In genomic region chr20:62663484-62664315, GRCh38 we compare ENCODE assay signal across 18 cellular contexts. TPM values are rescaled to one million over a fixed set of nuclear protein-coding genes. Genes with fewer than 3 reads are reported as not detected.
A peak's percentile ranks its signal among the peaks of the same experiment; 100 is the strongest.
DNase-seq lines count a peak whose midpoint lies in the region; ATAC-seq and TF ChIP-seq lines count a peak whose summit lies in the region.
"Had no signal": no experiment of that assay in that cellular context is flagged by ENCODE, and none has a peak within 500 bp of the region (broad histone marks: within the 10 kb centered on the region; RNA-seq: fewer than 3 reads in every experiment).

No MANE protein-coding gene starts in this region.

- H3K27ac Mint-ChIP-seq in CD4-positive, CD25-positive, alpha-beta regulatory T cell = peak overlapping the region in 2 of 3 donors; percentile 26 to 69
- peak overlapping the region; percentile 80; the same call in 1 of the 2 replicates for H3K27ac Mint-ChIP-seq in GM23338
- peak overlapping the region; percentile 63; the same call in 1 of the 2 replicates for H3K27ac Mint-ChIP-seq in WTC11
- peak overlapping the region; percentile 84 for H3K27ac Mint-ChIP-seq in neural crest cell (ENCODE audit: unreplicated experiment)
- H3K27ac Mint-ChIP-seq: CD4-positive, alpha-beta memory T cell had no signal

- no peaks in the 10 kb centered on the region for H3K36me3 Mint-ChIP-seq in CD4-positive, CD25-positive, alpha-beta regulatory T cell
- H3K36me3 Mint-ChIP-seq in GM23338 (ENCODE audit: low read depth) = no peaks in the 10 kb centered on the region; the same call in 2 of the 3 replicates
- no peaks in the 10 kb centered on the region for H3K36me3 Mint-ChIP-seq in WTC11
- no peaks in the 10 kb centered on the region for H3K36me3 Mint-ChIP-seq in neural crest cell (ENCODE audit: low read depth)
- H3K36me3 Mint-ChIP-seq: CD4-positive, alpha-beta memory T cell had no signal

- ATAC-seq in CD4-positive, CD25-positive, alpha-beta regulatory T cell (ENCODE audit: low read depth in 2 of 2) = no peak
- ATAC-seq in GM23338 (no peak), WTC11 (no peak)

- no peaks in the 10 kb centered on the region; the same call in 1 of the 2 replicates for H4K20me1 ChIP-seq in GM23338 (replicated peaks; ENCODE audit: insufficient read depth)

- DNase-seq in CD4-positive, CD25-positive, alpha-beta regulatory T cell = no peak
- no peak for DNase-seq in GM23338 (ENCODE audit: low spot score)
- DNase-seq in WTC11 (ENCODE audit: low spot score) = no peak
- no peak for DNase-seq in neural crest cell (ENCODE audit: low read depth, low spot score)
- no peak for DNase-seq in DMS 273 (lab: John Stamatoyannopoulos, UW; ENCODE audit: unreplicated experiment)
- DNase-seq in NCI-H774 (lab: John Stamatoyannopoulos, UW) = no peak
- DNase-seq in RPMI8226 = no peak
- DNase-seq: Caco-2; CD4-positive, alpha-beta memory T cell; IMR-90; NCI-H1105 treated with DMSO at 0.1 percent for 48 hours; NCI-H1694; NCI-H2081; NCI-H2171 treated with DMSO at 0.1 percent for 48 hours; NCI-H524 treated with DMSO at 0.1 percent for 48 hours; OCI-M1; SHP77 had no signal

- no peaks in the 10 kb centered on the region for H3K9me3 ChIP-seq in CD4-positive, CD25-positive, alpha-beta regulatory T cell (ENCODE audit: control insufficient read depth in 2 of 2, low read length in 2 of 2)
- H3K9me3 ChIP-seq: Caco-2 had no signal

- TF ChIP-seq CTCF in GM23338 (conservative IDR thresholded peaks at IDR 0.05; ENCODE audit: low read depth in 2 of 2) = no peak
- TF ChIP-seq CTCF in WTC11 (IDR thresholded peaks at IDR 0.05) = no peak
- TF ChIP-seq CTCF in neural crest cell (conservative IDR thresholded peaks at IDR 0.05) = no peak

- no peaks in the 10 kb centered on the region for H3K27me3 Mint-ChIP-seq in CD4-positive, CD25-positive, alpha-beta regulatory T cell
- H3K27me3 Mint-ChIP-seq in GM23338 (ENCODE audit: insufficient read depth, low read depth, poor library complexity) = peaks cover 5% of the 10 kb centered on the region
- H3K27me3 Mint-ChIP-seq in WTC11 (ENCODE audit: low read depth) = no peaks in the 10 kb centered on the region
- no peaks in the 10 kb centered on the region for H3K27me3 Mint-ChIP-seq in neural crest cell (ENCODE audit: low read depth)
- H3K27me3 Mint-ChIP-seq: CD4-positive, alpha-beta memory T cell had no signal

- no peaks in the 10 kb centered on the region for H3K36me3 ChIP-seq in CD4-positive, CD25-positive, alpha-beta regulatory T cell (ENCODE audit: control insufficient read depth, insufficient read depth, low read length)
- no peaks in the 10 kb centered on the region; the same call in 1 of the 2 replicates for H3K36me3 ChIP-seq in GM23338 (ENCODE audit: insufficient read depth)

- no peak overlapping the region for H3K4me3 Mint-ChIP-seq in CD4-positive, CD25-positive, alpha-beta regulatory T cell
- H3K4me3 Mint-ChIP-seq in GM23338 = no peak overlapping the region
- no peak overlapping the region for H3K4me3 Mint-ChIP-seq in WTC11
- H3K4me3 Mint-ChIP-seq in neural crest cell = no peak overlapping the region
- H3K4me3 Mint-ChIP-seq: CD4-positive, alpha-beta memory T cell had no signal

- CTCF ChIA-PET in WTC11 (lab: Charles Lee) = interaction anchor here (1.1 to 2.1 kb wide), 3 partner anchors 11 to 128 kb away, joined by 3 to 7 read pairs (median 6); partner anchors contain the start of gene SLCO4A1

- no peak overlapping the region for H3K4me3 ChIP-seq in CD4-positive, CD25-positive, alpha-beta regulatory T cell (ENCODE audit: low read depth, low read length)
- H3K4me3 ChIP-seq in GM23338 = no peak overlapping the region

- no peaks in the 10 kb centered on the region for H3K9me2 ChIP-seq in GM23338 (ENCODE audit: insufficient read depth)

- H3K4me1 ChIP-seq in CD4-positive, CD25-positive, alpha-beta regulatory T cell (ENCODE audit: control insufficient read depth, insufficient read depth, low read length, poor library complexity, severe bottlenecking) = no peaks in the 10 kb centered on the region
- H3K4me1 ChIP-seq in GM23338 (ENCODE audit: insufficient read depth) = no peaks in the 10 kb centered on the region
- H3K4me1 ChIP-seq: Caco-2 had no signal

- no peak overlapping the region for H2AFZ ChIP-seq in GM23338

- peaks cover 0 to 9% (median 4%) of the 10 kb centered on the region in 4 donors for H3K4me1 Mint-ChIP-seq in CD4-positive, CD25-positive, alpha-beta regulatory T cell
- peaks cover 10% of the 10 kb centered on the region for H3K4me1 Mint-ChIP-seq in GM23338
- peaks cover 5% of the 10 kb centered on the region for H3K4me1 Mint-ChIP-seq in WTC11
- peaks cover 41% of the 10 kb centered on the region for H3K4me1 Mint-ChIP-seq in neural crest cell

- H3K79me2 ChIP-seq in GM23338 (replicated peaks; ENCODE audit: insufficient read depth) = no peaks in the 10 kb centered on the region

- H3K27ac ChIP-seq in CD4-positive, CD25-positive, alpha-beta regulatory T cell (ENCODE audit: insufficient read depth, low read length, poor library complexity, severe bottlenecking) = no peak overlapping the region
- H3K27ac ChIP-seq in GM23338 (ENCODE audit: low read depth) = no peak overlapping the region

- H3K4me2 ChIP-seq in GM23338 = no peak overlapping the region

- no peaks in the 10 kb centered on the region for H3F3A ChIP-seq in GM23338 (replicated peaks; ENCODE audit: low read depth)

- H3K9me3 Mint-ChIP-seq in CD4-positive, CD25-positive, alpha-beta regulatory T cell = no peaks in the 10 kb centered on the region
- H3K9me3 Mint-ChIP-seq in GM23338 = peaks cover 2% of the 10 kb centered on the region; the same call in 1 of the 3 replicates
- H3K9me3 Mint-ChIP-seq in WTC11 = no peaks in the 10 kb centered on the region
- no peaks in the 10 kb centered on the region for H3K9me3 Mint-ChIP-seq in neural crest cell

- POLR2A ChIA-PET in WTC11 (lab: Charles Lee) = no interaction called here

- no peaks in the 10 kb centered on the region for H3K27me3 ChIP-seq in CD4-positive, CD25-positive, alpha-beta regulatory T cell (ENCODE audit: control insufficient read depth, insufficient read depth, low read length)
- H3K27me3 ChIP-seq in GM23338 (ENCODE audit: insufficient read depth) = no peaks in the 10 kb centered on the region

TF ChIP-seq in GM23338, 12 proteins besides CTCF, POLR2A, EP300 and RAD21 (continues in another document):
- no peak for TF ChIP-seq STAT1 (IDR thresholded peaks at IDR 0.05; ENCODE audit: unreplicated experiment)
- no peak for TF ChIP-seq ETS1 (IDR thresholded peaks at IDR 0.05)
- no peak for TF ChIP-seq ZNF331 (CRISPR knock-in tag; IDR thresholded peaks at IDR 0.05; ENCODE audit: low read depth)

TF ChIP-seq in WTC11, 78 proteins besides CTCF, POLR2A, EP300 and RAD21:
- no peak for TF ChIP-seq FOXK1 (CRISPR knock-in tag; IDR thresholded peaks at IDR 0.05)
- TF ChIP-seq HMGA2 (CRISPR knock-in tag; IDR thresholded peaks at IDR 0.05) = no peak
- 0 out of 2 replicates have a peak, but pooled peaks have one; percentile 6 for TF ChIP-seq GABPB1 (CRISPR knock-in tag; IDR thresholded peaks at IDR 0.05)
- no peak for TF ChIP-seq ZNF263 (CRISPR knock-in tag; IDR thresholded peaks at IDR 0.05; ENCODE audit: low read depth)
- TF ChIP-seq, protein P1, sequence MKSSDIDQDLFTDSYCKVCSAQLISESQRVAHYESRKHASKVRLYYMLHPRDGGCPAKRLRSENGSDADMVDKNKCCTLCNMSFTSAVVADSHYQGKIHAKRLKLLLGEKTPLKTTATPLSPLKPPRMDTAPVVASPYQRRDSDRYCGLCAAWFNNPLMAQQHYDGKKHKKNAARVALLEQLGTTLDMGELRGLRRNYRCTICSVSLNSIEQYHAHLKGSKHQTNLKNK (CRISPR knock-in tag; IDR thresholded peaks at IDR 0.05) = no peak
TF ChIP-seq in WTC11: peak in this region for 1.

RNA-seq across cellular contexts. Expression of gene SLCO4A1, which starts 21.4 kb away (rescaled TPM):
- total RNA-seq in CD4-positive, CD25-positive, alpha-beta regulatory T cell = 7.4 TPM
- 1 to 10 TPM; 1.8 to 2.9 (median 2.7) TPM for polyA plus RNA-seq in CD4-positive, CD25-positive, alpha-beta regulatory T cell
- 38.3 and 41.6 TPM in 2 replicates for total RNA-seq in GM23338 (2014; rRNA removed; shearing (Covaris generic))
- 27.2 and 28.5 TPM in 2 replicates for polyA plus RNA-seq in GM23338 (2016; fragmentation: Nextera tagmentation; extraction: Ambion mirVana)
- total RNA-seq in WTC11 (2021) (15.2 to 19.9 TPM (median 18.5 TPM) in 3 replicates), neural crest cell (7.0 and 8.2 TPM in 2 replicates)

RNA-seq across cellular contexts. Expression of gene NTSR1, which starts 44.9 kb away (rescaled TPM):
- total RNA-seq in CD4-positive, CD25-positive, alpha-beta regulatory T cell = 0.37 TPM
- under 1 TPM in 1 of 4 donors, not detected in 3; 0.11 TPM for polyA plus RNA-seq in CD4-positive, CD25-positive, alpha-beta regulatory T cell
- 1.4 and 1.7 TPM in 2 replicates for total RNA-seq in GM23338 (2014; rRNA removed; shearing (Covaris generic))
- 0.15 and 0.52 TPM in 2 replicates for polyA plus RNA-seq in GM23338 (2016; fragmentation: Nextera tagmentation; extraction: Ambion mirVana)
- total RNA-seq in WTC11 (2021) = 0.57 to 0.85 TPM (median 0.63 TPM) in 3 replicates
- total RNA-seq in neural crest cell = not detected in 2 replicates
- total RNA-seq: H4 had no signal
- polyA plus RNA-seq: CD4-positive, alpha-beta memory T cell had no signal
